ENCODE assay signal across 15 cellular contexts in the genomic region with DNA sequence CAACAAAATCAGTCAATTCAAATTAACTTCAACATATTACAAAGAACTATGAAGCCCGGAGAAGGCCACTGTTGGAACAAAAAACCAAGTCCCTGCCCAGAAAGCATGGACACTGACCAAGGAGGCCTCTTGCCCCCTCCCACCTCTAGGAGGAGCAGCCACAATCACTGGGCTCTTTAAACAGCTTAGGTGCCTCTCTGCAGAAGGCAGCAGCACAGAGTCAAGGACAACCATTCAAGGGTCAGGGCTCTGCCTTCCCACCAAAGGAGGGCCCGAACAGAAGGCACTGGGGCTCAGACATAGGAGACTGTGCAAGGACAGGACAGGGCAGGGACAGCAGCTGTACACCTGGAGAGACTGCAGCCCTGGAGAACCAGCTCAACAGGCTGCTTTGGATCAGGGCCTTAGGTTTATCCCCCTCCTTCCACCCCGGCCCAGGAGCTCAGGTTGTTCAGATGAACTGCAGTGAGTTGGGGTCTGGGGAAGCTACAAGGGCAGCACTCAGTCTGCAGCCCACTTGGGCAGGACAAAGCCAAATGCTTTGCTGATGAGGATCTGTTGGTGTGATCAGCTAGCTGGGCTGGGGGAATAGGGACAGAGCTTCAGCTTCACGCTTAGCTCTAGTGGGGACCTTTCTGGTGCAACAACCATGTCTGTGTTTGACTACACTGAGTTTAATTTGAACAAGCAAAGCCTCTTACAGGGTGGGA. TPM values are rescaled to one million over a fixed set of nuclear protein-coding genes. Genes with fewer than 3 reads are reported as not detected.
A peak's percentile ranks its signal among the peaks of the same experiment; 100 is the strongest.
DNase-seq lines count a peak whose midpoint lies in the region; ATAC-seq and TF ChIP-seq lines count a peak whose summit lies in the region.
"Had no signal": no experiment of that assay in that cellular context is flagged by ENCODE, and none has a peak within 500 bp of the region (broad histone marks: within the 10 kb centered on the region; RNA-seq: fewer than 3 reads in every experiment).

No MANE protein-coding gene starts in this region.

- H3K23me2 ChIP-seq in H9 (ENCODE audit: insufficient read length, low read depth, low read length, poor library complexity, severe bottlenecking), result no peaks in the 10 kb centered on the region

- no peak overlapping the region for H3K9ac ChIP-seq in H9 (ENCODE audit: extremely low read depth, insufficient read length, low read length)

- no peak overlapping the region for H2BK5ac ChIP-seq in H9 (ENCODE audit: insufficient read length, low read length)

- no peak overlapping the region for H2BK12ac ChIP-seq in H9 (ENCODE audit: insufficient read length, low read depth, low read length)

- no peaks in the 10 kb centered on the region for H3K4me1 ChIP-seq in H9 (ENCODE audit: insufficient read depth, low read length)
- no peaks in the 10 kb centered on the region for H3K4me1 ChIP-seq in naive thymus-derived CD4-positive, alpha-beta T cell (ENCODE audit: control insufficient read depth in 2 of 2, insufficient read depth in 2 of 2, low read length in 2 of 2)
- H3K4me1 ChIP-seq: stomach, vagina had no signal

- H3K79me2 ChIP-seq in H9 (ENCODE audit: insufficient read depth, low read length), result no peaks in the 10 kb centered on the region

- H3K27me3 ChIP-seq in H9 (ENCODE audit: insufficient read depth, low read length), result no peaks in the 10 kb centered on the region
- no peaks in the 10 kb centered on the region for H3K27me3 ChIP-seq in WERI-Rb-1 (ENCODE audit: insufficient read depth, low read depth, severe bottlenecking)
- H3K27me3 ChIP-seq in naive thymus-derived CD4-positive, alpha-beta T cell (ENCODE audit: control insufficient read depth in 2 of 2, insufficient read depth in 2 of 2, low read length in 2 of 2), result no peaks in the 10 kb centered on the region
- H3K27me3 ChIP-seq: stomach, vagina had no signal

- peaks cover 67% of the 10 kb centered on the region for H3K36me3 ChIP-seq in WERI-Rb-1
- H3K36me3 ChIP-seq in naive thymus-derived CD4-positive, alpha-beta T cell (ENCODE audit: control insufficient read depth in 2 of 3, insufficient read depth in 3 of 3, low read length in 3 of 3), result peaks cover 0 to 91% (median 0%) of the 10 kb centered on the region in 3 experiments

- H3K9me3 Mint-ChIP-seq in activated T-cell treated with anti-CD3 and anti-CD28 coated beads, Interleukin-2, amount 50 U/mL, for 24 hours, result no peaks in the 10 kb centered on the region
- no peaks in the 10 kb centered on the region for H3K9me3 Mint-ChIP-seq in H9
- no peaks in the 10 kb centered on the region for H3K9me3 Mint-ChIP-seq in naive thymus-derived CD4-positive, alpha-beta T cell

- H3K4me1 Mint-ChIP-seq in activated T-cell treated with anti-CD3 and anti-CD28 coated beads, Interleukin-2, amount 50 U/mL, for 24 hours (ENCODE audit: low read depth), result no peaks in the 10 kb centered on the region
- H3K4me1 Mint-ChIP-seq in H9, result no peaks in the 10 kb centered on the region
- H3K4me1 Mint-ChIP-seq in naive thymus-derived CD4-positive, alpha-beta T cell, result peaks cover 0 to 11% (median 0%) of the 10 kb centered on the region in 7 donors

- H2BK15ac ChIP-seq in H9 (ENCODE audit: low read depth, low read length), result no peak overlapping the region

- WGBS in H9 (ENCODE audit: extremely low coverage, insufficient read length, low lambda C conversion rate), result no CpG with 5 or more reads among the region's 4 CpGs

- H3K56ac ChIP-seq in H9 (ENCODE audit: insufficient read length, low read depth, low read length), result no peak overlapping the region

- no peak for ATAC-seq in naive thymus-derived CD4-positive, alpha-beta T cell
- ATAC-seq in HG03095 (IDR thresholded peaks at IDR 0.05; ENCODE audit: unreplicated experiment), result no peak
- ATAC-seq in GM18867 (IDR thresholded peaks at IDR 0.05; ENCODE audit: unreplicated experiment), result no peak
- no peak for ATAC-seq in HG02759 (IDR thresholded peaks at IDR 0.05; ENCODE audit: unreplicated experiment)

- no peak overlapping the region for H4K8ac ChIP-seq in H9 (replicated peaks; ENCODE audit: insufficient read length, low read depth, low read length)

- H4K91ac ChIP-seq in H9 (ENCODE audit: insufficient read length, low read depth, low read length), result no peak overlapping the region

- no peak overlapping the region for H3K23ac ChIP-seq in H9 (ENCODE audit: insufficient read length, low read depth, low read length)

- H3K4me3 Mint-ChIP-seq in activated T-cell treated with anti-CD3 and anti-CD28 coated beads, Interleukin-2, amount 50 U/mL, for 24 hours, result no peak overlapping the region
- no peak overlapping the region for H3K4me3 Mint-ChIP-seq in H9
- peak overlapping the region in 1 of 10 donors; percentile 34 for H3K4me3 Mint-ChIP-seq in naive thymus-derived CD4-positive, alpha-beta T cell

- H4K5ac ChIP-seq in H9 (ENCODE audit: insufficient read length, low read depth, low read length), result no peak overlapping the region

- no peak overlapping the region for H3K27ac ChIP-seq in H9 (ENCODE audit: insufficient read length, low read depth, low read length)
- peak overlapping the region; percentile 24; the same call in 1 of the 2 replicates for H3K27ac ChIP-seq in WERI-Rb-1
- no peak overlapping the region for H3K27ac ChIP-seq in naive thymus-derived CD4-positive, alpha-beta T cell (ENCODE audit: low read depth, low read length)
- H3K27ac ChIP-seq: stomach, vagina had no signal

- no peaks in the 10 kb centered on the region for H4K20me1 ChIP-seq in H9 (ENCODE audit: control insufficient read depth, insufficient read depth, insufficient read length)

- peaks cover 99% of the 10 kb centered on the region for H3K36me3 Mint-ChIP-seq in activated T-cell treated with anti-CD3 and anti-CD28 coated beads, Interleukin-2, amount 50 U/mL, for 24 hours (ENCODE audit: low read depth)
- H3K36me3 Mint-ChIP-seq in H9 (ENCODE audit: insufficient read depth in 1 of 3, low read depth in 3 of 3), result peaks cover 6 to 80% (median 54%) of the 10 kb centered on the region in 3 experiments; a peak in 6 of 7 replicates
- peaks cover 13 to 46% (median 19%) of the 10 kb centered on the region in 5 donors for H3K36me3 Mint-ChIP-seq in naive thymus-derived CD4-positive, alpha-beta T cell

- H3K4me2 ChIP-seq in H9 (ENCODE audit: insufficient read depth, insufficient read length, low read length), result no peak overlapping the region

- H3K79me1 ChIP-seq in H9 (ENCODE audit: insufficient read depth, low read depth, low read length, poor library complexity, severe bottlenecking), result no peaks in the 10 kb centered on the region

- peak; percentile 44; the same call in 2 of the 3 replicates for TF ChIP-seq CTCF in H9 (conservative IDR thresholded peaks at IDR 0.05)
- peak; percentile 51 for TF ChIP-seq CTCF in WERI-Rb-1 (IDR thresholded peaks at IDR 0.05; ENCODE audit: low read depth, low read length)

- H2BK20ac ChIP-seq in H9 (ENCODE audit: low read depth, low read length, poor library complexity, severe bottlenecking), result no peak overlapping the region

- intact Hi-C loops in naive thymus-derived CD4-positive, alpha-beta T cell (cut with micrococcal nuclease), result no loop called here

- peak overlapping the region; percentile 37 for H3K27ac Mint-ChIP-seq in activated T-cell treated with anti-CD3 and anti-CD28 coated beads, Interleukin-2, amount 50 U/mL, for 24 hours
- H3K27ac Mint-ChIP-seq in H9, result peak overlapping the region in 1 of 3 experiments; percentile 56; a peak in 1 of 7 replicates
- peak overlapping the region in 6 of 9 donors; percentile 2 to 45 (median 22) for H3K27ac Mint-ChIP-seq in naive thymus-derived CD4-positive, alpha-beta T cell

- DNase-seq in activated T-cell treated with anti-CD3 and anti-CD28 coated beads, Interleukin-2, amount 50 U/mL, for 24 hours, result no peak
- DNase-seq in activated T-cell treated with anti-CD3 and anti-CD28 coated beads, Interleukin-2, amount 50 U/mL, for 1 hour, result no peak
- DNase-seq in H9, result no peak
- peak; percentile 33 for DNase-seq in WERI-Rb-1
- DNase-seq in naive thymus-derived CD4-positive, alpha-beta T cell, result no peak
- DNase-seq: activated CD4-positive, alpha-beta T cell treated with anti-CD3 and anti-CD28 coated beads, Interleukin-2, amount 50 U/mL, for 48 hours; activated effector memory CD4-positive, alpha-beta T cell treated with anti-CD3 and anti-CD28 coated beads, Interleukin-2, amount 50 U/mL, for 16 hours; NCI-H187; NCI-H524; occipital lobe; stomach had no signal

- H3T11ph ChIP-seq in H9 (ENCODE audit: low read length), result no peak overlapping the region

- H3K9me3 ChIP-seq in H9 (ENCODE audit: control insufficient read depth, low read depth, low read length) (no peaks in the 10 kb centered on the region), WERI-Rb-1 (ENCODE audit: severe bottlenecking) (no peaks in the 10 kb centered on the region)
- no peaks in the 10 kb centered on the region for H3K9me3 ChIP-seq in naive thymus-derived CD4-positive, alpha-beta T cell (ENCODE audit: control insufficient read depth in 2 of 3, low read length in 3 of 3)
- H3K9me3 ChIP-seq: stomach, vagina had no signal

- POLR2A ChIA-PET in naive thymus-derived CD4-positive, alpha-beta T cell (lab: Charles Lee), result interaction anchor here (1.0 kb wide), 1 partner anchor 11 kb away, joined by 5 read pairs; no protein-coding TSS in a partner anchor

- no peak overlapping the region for H2BK120ac ChIP-seq in H9 (ENCODE audit: low read depth, low read length, poor library complexity, severe bottlenecking)

- H3K4ac ChIP-seq in H9 (ENCODE audit: low read depth, low read length), result no peak overlapping the region

- H2AK5ac ChIP-seq in H9 (ENCODE audit: insufficient read length, low read length), result no peak overlapping the region

- H3K14ac ChIP-seq in H9 (ENCODE audit: insufficient read depth, low read length), result no peak overlapping the region

- no peak overlapping the region for H3K18ac ChIP-seq in H9 (ENCODE audit: insufficient read length, low read depth, low read length)

- H3K27me3 Mint-ChIP-seq in activated T-cell treated with anti-CD3 and anti-CD28 coated beads, Interleukin-2, amount 50 U/mL, for 24 hours, result no peaks in the 10 kb centered on the region
- no peaks in the 10 kb centered on the region for H3K27me3 Mint-ChIP-seq in H9 (ENCODE audit: low read depth)
- H3K27me3 Mint-ChIP-seq in naive thymus-derived CD4-positive, alpha-beta T cell, result no peaks in the 10 kb centered on the region

- no peak overlapping the region for H2AFZ ChIP-seq in H9 (ENCODE audit: low read length)

- CTCF ChIA-PET in naive thymus-derived CD4-positive, alpha-beta T cell (lab: Charles Lee), result interaction anchor here (0.6 to 1.9 kb wide), 3 partner anchors 10 to 1072 kb away, joined by 3 to 8 read pairs (median 7); no protein-coding TSS in a partner anchor

- H3K4me3 ChIP-seq in WERI-Rb-1 (ENCODE audit: low read depth, low read length), result no peak overlapping the region
- no peak overlapping the region for H3K4me3 ChIP-seq in naive thymus-derived CD4-positive, alpha-beta T cell (ENCODE audit: low read length)
- H3K4me3 ChIP-seq: stomach, vagina had no signal

RNA-seq across cellular contexts. Expression of gene TOMM34, which starts 17.8 kb away (rescaled TPM):
- 37.5 and 40.1 TPM in 2 replicates for total RNA-seq in H9 (2021)
- 10 to 100 TPM in 1 of 5 experiments, 1 to 10 TPM in 4; 7.0 to 22.5 (median 8.6) TPM for total RNA-seq in naive thymus-derived CD4-positive, alpha-beta T cell
- polyA plus RNA-seq in naive thymus-derived CD4-positive, alpha-beta T cell, result 10 to 100 TPM; 15.1 to 30.2 TPM

RNA-seq across cellular contexts. Expression of gene STK4, which starts 23.9 kb away (rescaled TPM):
- total RNA-seq in H9 (2021), result 41.3 and 43.0 TPM in 2 replicates
- 100 to 1,000 TPM; 207 to 383 (median 267) TPM for total RNA-seq in naive thymus-derived CD4-positive, alpha-beta T cell
- polyA plus RNA-seq in naive thymus-derived CD4-positive, alpha-beta T cell, result 100 to 1,000 TPM; 175 to 241 TPM

RNA-seq across cellular contexts. Expression of gene PABPC1L, which starts 32.6 kb away (rescaled TPM):
- 83.5 and 92.0 TPM in 2 replicates for total RNA-seq in H9 (2021)
- 10 to 100 TPM; 34.0 to 71.7 (median 59.0) TPM for total RNA-seq in naive thymus-derived CD4-positive, alpha-beta T cell
- polyA plus RNA-seq in naive thymus-derived CD4-positive, alpha-beta T cell, result 1 to 10 TPM; 1.3 to 1.8 TPM

RNA-seq across cellular contexts. Expression of gene YWHAB, which starts 56.9 kb away (rescaled TPM):
- 203 and 204 TPM in 2 replicates for total RNA-seq in H9 (2021)
- total RNA-seq in naive thymus-derived CD4-positive, alpha-beta T cell, result 100 to 1,000 TPM; 135 to 262 (median 203) TPM
- 100 to 1,000 TPM; 464 to 552 TPM for polyA plus RNA-seq in naive thymus-derived CD4-positive, alpha-beta T cell
